In the genomic region with DNA sequence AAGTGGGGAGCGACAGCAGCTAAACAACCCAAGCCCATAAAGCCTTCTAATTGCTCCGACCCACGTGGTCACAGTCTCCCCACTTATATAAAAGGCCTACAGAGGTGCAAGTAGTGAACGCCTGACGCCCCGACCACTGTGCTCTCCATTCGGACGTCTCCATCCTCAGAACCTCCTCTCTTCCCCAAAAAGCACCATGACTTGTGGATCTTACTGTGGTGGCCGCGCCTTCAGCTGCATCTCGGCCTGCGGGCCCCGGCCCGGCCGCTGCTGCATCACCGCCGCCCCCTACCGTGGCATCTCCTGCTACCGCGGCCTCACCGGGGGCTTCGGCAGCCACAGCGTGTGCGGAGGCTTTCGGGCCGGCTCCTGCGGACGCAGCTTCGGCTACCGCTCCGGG, we compare ENCODE assay signal across 4 cellular contexts. TPM values are rescaled to one million over a fixed set of nuclear protein-coding genes. Genes with fewer than 3 reads are reported as not detected.
"Had no signal": no experiment of that assay in that cellular context is flagged by ENCODE, and none has a peak within 500 bp of the region (broad histone marks: within the 10 kb centered on the region; RNA-seq: fewer than 3 reads in every experiment).

No MANE protein-coding gene starts in this region.

RNA-seq across cellular contexts. Expression of a gene that starts 10.4 kb away (rescaled TPM):
- total RNA-seq: Peyer's patch had no signal
- polyA plus RNA-seq: K562 had no signal

RNA-seq across cellular contexts. Expression of a gene that starts 19.5 kb away (rescaled TPM):
- total RNA-seq: K562, Peyer's patch, SJCRH30, SK-MEL-5 had no signal
- polyA plus RNA-seq: K562 had no signal

RNA-seq across cellular contexts. Expression of a gene that starts 27.3 kb away (rescaled TPM):
- total RNA-seq: K562, Peyer's patch, SK-MEL-5 had no signal
- polyA plus RNA-seq: K562 had no signal
